Comparison of ENCODE assay signal across 8 cellular contexts in the genomic region with DNA sequence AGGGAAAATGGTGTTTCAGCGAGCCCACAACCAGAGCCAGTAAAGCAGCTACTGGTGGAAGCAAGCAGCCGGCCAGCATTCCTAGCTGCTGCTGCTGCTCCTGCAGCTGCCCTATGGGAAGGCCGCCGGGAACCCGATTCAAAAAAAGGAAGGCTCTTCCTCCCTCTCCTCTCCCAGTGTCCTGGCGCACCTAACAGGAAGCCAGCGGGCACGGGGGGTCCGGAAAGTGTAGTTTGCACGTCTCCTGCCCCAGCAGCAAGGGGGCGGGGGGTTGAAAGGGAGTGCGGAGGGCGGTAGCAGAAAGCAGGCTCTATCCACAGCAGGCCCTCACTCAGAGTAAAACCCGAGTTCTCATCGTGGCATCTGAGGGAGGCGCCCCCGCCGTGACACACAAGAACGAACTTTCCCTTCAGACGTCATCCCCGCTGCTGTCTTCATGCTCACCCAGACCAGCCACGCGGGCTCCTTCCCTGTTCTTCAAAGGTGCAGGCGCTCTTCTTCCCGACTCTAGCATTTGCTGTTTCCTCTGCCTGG. TPM values are rescaled to one million over a fixed set of nuclear protein-coding genes. Genes with fewer than 3 reads are reported as not detected.
A peak's percentile ranks its signal among the peaks of the same experiment; 100 is the strongest.
DNase-seq lines count a peak whose midpoint lies in the region; ATAC-seq, FAIRE-seq and TF ChIP-seq lines count a peak whose summit lies in the region.

No MANE protein-coding gene starts in this region.

- H3K36me3 ChIP-seq in GM23338 (ENCODE audit: insufficient read depth): no peaks in the 10 kb centered on the region
- no peaks in the 10 kb centered on the region for H3K36me3 ChIP-seq in neutrophil

- peak overlapping the region; percentile 88 for H2AFZ ChIP-seq in GM23338

- peak overlapping the region; percentile 69; the same call in 1 of the 2 replicates for H3K27ac ChIP-seq in GM23338 (ENCODE audit: low read depth)
- H3K27ac ChIP-seq in neutrophil: no peak overlapping the region

- H3K9me2 ChIP-seq in GM23338 (ENCODE audit: insufficient read depth): no peaks in the 10 kb centered on the region

- TF ChIP-seq POLR2A in GM12892 (IDR thresholded peaks at IDR 0.05; ENCODE audit: low read depth, low read length): no peak

- H3K4me1 ChIP-seq in GM23338 (ENCODE audit: insufficient read depth) (0 out of 2 replicates have a peak, but pooled peaks cover 6% of the 10 kb centered on the region), neutrophil (ENCODE audit: control insufficient read depth in 1 of 2, insufficient read depth in 1 of 2, low read depth in 1 of 2, low read length in 1 of 2) (peaks cover 0 to 7% of the 10 kb centered on the region in 2 experiments)

- H3K27me3 ChIP-seq in GM23338 (ENCODE audit: insufficient read depth) (no peaks in the 10 kb centered on the region), neutrophil (peaks cover 22% of the 10 kb centered on the region)

- no peak for FAIRE-seq in GM12892 (lab: Jason Lieb, UNC)

- H3K27me3 Mint-ChIP-seq in GM23338 (ENCODE audit: insufficient read depth, low read depth, poor library complexity) (peaks cover 3% of the 10 kb centered on the region), T-helper 17 cell (peaks cover 44% of the 10 kb centered on the region)

- H3F3A ChIP-seq in GM23338 (replicated peaks; ENCODE audit: low read depth): no peaks in the 10 kb centered on the region

- peak; percentile 92 for ATAC-seq in GM23338
- peak; percentile 50 for ATAC-seq in T-helper 17 cell
- ATAC-seq in GM21360 (IDR thresholded peaks at IDR 0.05; ENCODE audit: unreplicated experiment): no peak
- no peak for ATAC-seq in GM21723 (IDR thresholded peaks at IDR 0.05; ENCODE audit: unreplicated experiment)

- H3K9me3 ChIP-seq in T-helper 17 cell (ENCODE audit: control insufficient read depth, low read length, poor library complexity, severe bottlenecking) (no peaks in the 10 kb centered on the region), neutrophil (no peaks in the 10 kb centered on the region)

- H3K9me3 Mint-ChIP-seq in GM23338: no peaks in the 10 kb centered on the region

- intact Hi-C loops in head of caudate nucleus (cut with DNase I): no loop called here

- peak overlapping the region; percentile 84; the same call in 1 of the 2 replicates for H3K27ac Mint-ChIP-seq in GM23338
- H3K27ac Mint-ChIP-seq in T-helper 17 cell: no peak overlapping the region

- peak overlapping the region; percentile 71 for H3K4me2 ChIP-seq in GM23338

- H3K4me3 ChIP-seq in GM23338 (peak overlapping the region; percentile 41), neutrophil (ENCODE audit: low read depth in 1 of 2, low read length in 1 of 2) (peak overlapping the region; percentile 15 to 29)

- no peak for TF ChIP-seq CTCF in GM23338 (conservative IDR thresholded peaks at IDR 0.05; ENCODE audit: low read depth in 2 of 2)
- TF ChIP-seq CTCF in neutrophil (IDR thresholded peaks at IDR 0.05): no peak

- H3K4me3 Mint-ChIP-seq in GM23338: peak overlapping the region; percentile 75
- H3K4me3 Mint-ChIP-seq in T-helper 17 cell: peak overlapping the region; percentile 15

- DNase-seq in GM23338 (ENCODE audit: low spot score) (peak; percentile 90), T-helper 17 cell (no peak), head of caudate nucleus (peak in 39 of 42 donors; percentile 3 to 72 (median 31)), NCI-H748 treated with DMSO at 0.1 percent for 48 hours (lab: John Stamatoyannopoulos, UW) (no peak), GM12892 (ENCODE audit: insufficient read length) (no peak)

- H3K36me3 Mint-ChIP-seq in GM23338 (ENCODE audit: low read depth): no peaks in the 10 kb centered on the region
- H3K36me3 Mint-ChIP-seq in T-helper 17 cell (ENCODE audit: low read depth): peaks cover 2% of the 10 kb centered on the region

- H3K4me1 Mint-ChIP-seq in GM23338 (peaks cover 15% of the 10 kb centered on the region; the same call in 2 of the 3 replicates), T-helper 17 cell (peaks cover 3% of the 10 kb centered on the region)

- no peaks in the 10 kb centered on the region for H3K79me2 ChIP-seq in GM23338 (replicated peaks; ENCODE audit: insufficient read depth)

- no peaks in the 10 kb centered on the region for H4K20me1 ChIP-seq in GM23338 (replicated peaks; ENCODE audit: insufficient read depth)

TF ChIP-seq in GM23338, 12 proteins besides CTCF, POLR2A, EP300 and RAD21:
- TF ChIP-seq EZH2 (IDR thresholded peaks at IDR 0.05; ENCODE audit: low read depth, unreplicated experiment) (no peak), POLR2AphosphoS5 (IDR thresholded peaks at IDR 0.05; ENCODE audit: low read depth) (peak; percentile 29; the same call in 1 of the 2 replicates), NANOG (IDR thresholded peaks at IDR 0.05; ENCODE audit: borderline replicate concordance) (no peak), CREB1 (CRISPR knock-in tag; IDR thresholded peaks at IDR 0.05; ENCODE audit: low read depth) (peak; percentile 34; the same call in 1 of the 2 replicates)

RNA-seq across cellular contexts. Expression of a gene that starts 16.5 kb away (rescaled TPM):
- not detected in 2 replicates for total RNA-seq in GM23338 (2014; rRNA removed; shearing (Covaris generic))
- polyA plus RNA-seq in GM23338 (2016; fragmentation: Nextera tagmentation; extraction: Ambion mirVana): not detected in 2 replicates
- total RNA-seq in T-helper 17 cell: not detected
- not detected for polyA plus RNA-seq in GM12892 (2012; ENCODE audit: missing spikeins)

RNA-seq across cellular contexts. Expression of a gene that starts 21.2 kb away (rescaled TPM):
- total RNA-seq in GM23338 (2014; rRNA removed; shearing (Covaris generic)): 9.8 and 13.1 TPM in 2 replicates
- polyA plus RNA-seq in GM23338 (2016; fragmentation: Nextera tagmentation; extraction: Ambion mirVana): 7.3 and 9.3 TPM in 2 replicates
- 1 to 10 TPM; 1.2 to 3.0 TPM for total RNA-seq in T-helper 17 cell
- polyA plus RNA-seq in GM12892 (2012; ENCODE audit: missing spikeins): 4.6 TPM

Comparison
In these comparisons a context has a peak if more than half of its experiments do, and no peak if none do; other contexts are left out.
1. ATAC-seq: peak in GM23338 (single experiment) and T-helper 17 cell (single experiment); none in GM21360 (single experiment) and GM21723 (single experiment).
2. DNase-seq: peak in GM23338 (single experiment) and head of caudate nucleus (39 of 42); none in T-helper 17 cell (0 of 3), NCI-H748 treated with DMSO at 0.1 percent for 48 hours (single experiment) and GM12892 (single experiment).